8 cellular contexts compared by ENCODE assay signal in genomic region chr4:118539412-118540077, GRCh38.
DNase-seq lines count a peak whose midpoint lies in the region; ATAC-seq, FAIRE-seq and TF ChIP-seq lines count a peak whose summit lies in the region.
"Not testable (repeated sequence)": the region's sequence is repeated elsewhere in the genome, so short reads cannot be mapped to it uniquely, and the experiment has no call there.

No MANE protein-coding gene starts in this region.

- H3K9me3 ChIP-seq in DOHH2 (ENCODE audit: control insufficient read depth, insufficient read depth, low read length): not testable (repeated sequence)

- not testable (repeated sequence) for H3K4me3 ChIP-seq in DOHH2 (ENCODE audit: low read length)

- not testable (repeated sequence) for H3K27me3 ChIP-seq in DOHH2 (ENCODE audit: control insufficient read depth, low read length)

- H3K36me3 ChIP-seq in DOHH2 (ENCODE audit: control insufficient read depth, low read length): not testable (repeated sequence)

- not testable (repeated sequence) for H3K27me3 Mint-ChIP-seq in activated CD8-positive, alpha-beta T cell treated with anti-CD3 and anti-CD28 coated beads for 36 hours

- peak; percentile 74 for ATAC-seq in GM21447 (IDR thresholded peaks at IDR 0.05; ENCODE audit: unreplicated experiment)
- peak; percentile 62 for ATAC-seq in HG03575 (IDR thresholded peaks at IDR 0.05; ENCODE audit: extremely low read depth, insufficient number of reproducible peaks, low FRiP score, unreplicated experiment)
- not testable (repeated sequence) for ATAC-seq in activated CD8-positive, alpha-beta T cell treated with anti-CD3 and anti-CD28 coated beads for 36 hours

- not testable (repeated sequence) for H4K20me1 ChIP-seq in DOHH2 (ENCODE audit: control insufficient read depth, insufficient read depth, low read depth, low read length)

- H3K9me3 Mint-ChIP-seq in activated CD8-positive, alpha-beta T cell treated with anti-CD3 and anti-CD28 coated beads for 36 hours: not testable (repeated sequence)

- peak; percentile 22 for TF ChIP-seq CTCF in DOHH2 (IDR thresholded peaks at IDR 0.05; ENCODE audit: low read depth, low read length, poor library complexity, severe bottlenecking)
- TF ChIP-seq CTCF in activated CD8-positive, alpha-beta T cell treated with anti-CD3 and anti-CD28 coated beads for 36 hours (IDR thresholded peaks at IDR 0.05): peak; percentile 43

- not testable (repeated sequence) for H3F3A ChIP-seq in DOHH2 (ENCODE audit: control insufficient read depth, insufficient read depth)

- POLR2A ChIA-PET in activated CD8-positive, alpha-beta T cell treated with anti-CD3 and anti-CD28 coated beads for 36 hours (lab: Charles Lee): not testable (repeated sequence)

- not testable (repeated sequence) for FAIRE-seq in urothelium cell line (lab: Jason Lieb, UNC)

- H3K9me2 ChIP-seq in DOHH2 (replicated peaks; ENCODE audit: control insufficient read depth, low read length): not testable (repeated sequence)

- not testable (repeated sequence) for H3K36me3 Mint-ChIP-seq in activated CD8-positive, alpha-beta T cell treated with anti-CD3 and anti-CD28 coated beads for 36 hours (ENCODE audit: low read depth)

- H3K4me1 ChIP-seq in DOHH2 (ENCODE audit: control insufficient read depth, low read length): not testable (repeated sequence)

- H3K27ac ChIP-seq in DOHH2 (ENCODE audit: low read depth, low read length): not testable (repeated sequence)

- H3K27ac Mint-ChIP-seq in activated CD8-positive, alpha-beta T cell treated with anti-CD3 and anti-CD28 coated beads for 36 hours: not testable (repeated sequence)

- H3K4me2 ChIP-seq in DOHH2 (ENCODE audit: low read length): not testable (repeated sequence)

- H3K4me1 Mint-ChIP-seq in activated CD8-positive, alpha-beta T cell treated with anti-CD3 and anti-CD28 coated beads for 36 hours (ENCODE audit: low read depth): not testable (repeated sequence)

- not testable (repeated sequence) for H3K79me2 ChIP-seq in DOHH2 (ENCODE audit: control insufficient read depth, low read length)

- DNase-seq in NCI-H345 (lab: John Stamatoyannopoulos, UW) (peak; percentile 17), fibroblast of gingiva (ENCODE audit: low read depth) (peak; percentile 21), lung microvascular endothelial cell (ENCODE audit: low read depth in 2 of 2) (peak; percentile 19 to 29), urothelium cell line (ENCODE audit: low spot score) (peak; percentile 1)
- DNase-seq in activated CD8-positive, alpha-beta T cell treated with anti-CD3 and anti-CD28 coated beads for 36 hours: not testable (repeated sequence)

- H3K4me3 Mint-ChIP-seq in activated CD8-positive, alpha-beta T cell treated with anti-CD3 and anti-CD28 coated beads for 36 hours: not testable (repeated sequence)

- intact Hi-C loops in activated CD8-positive, alpha-beta T cell treated with anti-CD3 and anti-CD28 coated beads for 36 hours (cut with micrococcal nuclease): not testable (repeated sequence)

- CTCF ChIA-PET in activated CD8-positive, alpha-beta T cell treated with anti-CD3 and anti-CD28 coated beads for 36 hours (lab: Charles Lee): not testable (repeated sequence)
